Comparison of ENCODE assay signal across 8 cellular contexts in genomic region chr1:23959461-23960290, GRCh38. TPM values are rescaled to one million over a fixed set of nuclear protein-coding genes. Genes with fewer than 3 reads are reported as not detected.
DNase-seq lines count a peak whose midpoint lies in the region; ATAC-seq and TF ChIP-seq lines count a peak whose summit lies in the region.

Gene PNRC2 (plus strand): TSS chr1:23959828. CDS start chr1:23961458, 1,630 bp downstream.

- POLR2A ChIA-PET in PC-9 (lab: Charles Lee; ENCODE audit: unreplicated experiment) = interaction anchor here (0.6 to 1.3 kb wide), 5 partner anchors 9 to 360 kb away, joined by 3 to 8 read pairs (median 6); partner anchors contain the start of genes GRHL3 and SRSF10

- no peaks in the 10 kb centered on the region for H3K9me3 ChIP-seq in PC-9 (ENCODE audit: insufficient read depth, low read depth)
- H3K9me3 ChIP-seq in mucosa of rectum (ENCODE audit: control insufficient read depth in 2 of 2, low read length in 2 of 2) = no peaks in the 10 kb centered on the region

- H3K4me1 ChIP-seq in PC-9 (replicated peaks; ENCODE audit: insufficient read depth) (peaks cover 46% of the 10 kb centered on the region), mucosa of rectum (ENCODE audit: control insufficient read depth in 2 of 2, insufficient read depth in 2 of 2, low read length in 2 of 2) (peaks cover 15 to 25% of the 10 kb centered on the region in 2 donors)

- peak within 1 kb of the TSS; percentile 80 for H2AFZ ChIP-seq in PC-9

- CTCF ChIA-PET in PC-9 (lab: Charles Lee) = no interaction called here

- H3F3A ChIP-seq in PC-9 (ENCODE audit: insufficient read depth, low read depth) = peaks cover 47% of the 10 kb centered on the region

- H3K27ac ChIP-seq in PC-9 (peak within 1 kb of the TSS; percentile 91), epithelial cell of prostate (peak within 1 kb of the TSS; percentile 95), mucosa of rectum (ENCODE audit: low read depth in 2 of 2, low read length in 2 of 2) (peak within 1 kb of the TSS; percentile 99)

- peak within 1 kb of the TSS; percentile 97 for H3K4me2 ChIP-seq in PC-9

- H3K9me2 ChIP-seq in PC-9 (ENCODE audit: insufficient read depth) = no peaks in the 10 kb centered on the region

- no peak for TF ChIP-seq RAD21 in Ishikawa (IDR thresholded peaks at IDR 0.05; ENCODE audit: low read depth)

- peak within 1 kb of the TSS; percentile 97 for H3K4me3 ChIP-seq in PC-9
- H3K4me3 ChIP-seq in mucosa of rectum (ENCODE audit: low read length in 2 of 2) = peak within 1 kb of the TSS; percentile 75 to 97

- BruUV-seq in PC-9 (replicated peaks; lab: Mats Ljungman, UMichigan) = TSS peak; percentile 54

- H3K36me3 ChIP-seq in PC-9 (ENCODE audit: low read depth) = peaks cover 18% of the 10 kb centered on the region; the same call in 1 of the 2 replicates
- peaks cover 9 to 13% of the 10 kb centered on the region in 2 donors for H3K36me3 ChIP-seq in mucosa of rectum (ENCODE audit: control insufficient read depth in 2 of 2, insufficient read depth in 2 of 2, low read length in 2 of 2)

- DNase-seq in DMS 273 (lab: John Stamatoyannopoulos, UW; ENCODE audit: unreplicated experiment) = peak; percentile 98
- peak; percentile 83 to 96 for DNase-seq in PC-9
- peak; percentile 95 for DNase-seq in activated T-cell treated with anti-CD3 and anti-CD28 coated beads, Interleukin-2, amount 50 U/mL, for 1 hour
- peak; percentile 82 for DNase-seq in epithelial cell of prostate (ENCODE audit: low read depth, low spot score)
- DNase-seq in stimulated activated CD8-positive, alpha-beta memory T cell treated with anti-CD3 and anti-CD28 coated beads, Interleukin-4, amount 100 ng/mL, for 48 hours = peak; percentile 96

- peak within 1 kb of the TSS; percentile 98 to 99 for H3K9ac ChIP-seq in mucosa of rectum (ENCODE audit: low read depth in 1 of 2, low read length in 2 of 2)

- peak; percentile 73 for ATAC-seq in GM21576 (IDR thresholded peaks at IDR 0.05; ENCODE audit: unreplicated experiment)

- H4K20me1 ChIP-seq in PC-9 (ENCODE audit: insufficient read depth) = peaks cover 7% of the 10 kb centered on the region; the same call in 1 of the 2 replicates

- TF ChIP-seq CTCF in PC-9 (conservative IDR thresholded peaks at IDR 0.05) = no peak

- intact Hi-C loops in PC-9 (cut with micrococcal nuclease; ENCODE audit: unreplicated experiment) = loop anchor here (2.0 to 5.0 kb wide), 7 partner anchors 21 to 182 kb away; partner anchors contain the start of genes FUCA1, PITHD1 and SRSF10

- H3K79me2 ChIP-seq in PC-9 (ENCODE audit: low read depth) = peaks cover 24% of the 10 kb centered on the region

- peak; percentile 63; the same call in 1 of the 2 replicates for TF ChIP-seq EP300 in Ishikawa (IDR thresholded peaks at IDR 0.05; ENCODE audit: borderline replicate concordance)

- H3K27me3 ChIP-seq in PC-9 (ENCODE audit: insufficient read depth, low read depth) = no peaks in the 10 kb centered on the region
- H3K27me3 ChIP-seq in mucosa of rectum (ENCODE audit: control insufficient read depth in 2 of 2, insufficient read depth in 2 of 2, low read length in 2 of 2) = no peaks in the 10 kb centered on the region

TF ChIP-seq in Ishikawa, 13 proteins besides CTCF, POLR2A, EP300 and RAD21:
- TF ChIP-seq TCF12 (IDR thresholded peaks at IDR 0.05; ENCODE audit: low read depth) = no peak
- TF ChIP-seq TEAD4 (IDR thresholded peaks at IDR 0.05) = peak; percentile 51; the same call in 1 of the 2 replicates
- peak; percentile 58 for TF ChIP-seq EGR1 (IDR thresholded peaks at IDR 0.05)
- TF ChIP-seq FOXM1 (IDR thresholded peaks at IDR 0.05; ENCODE audit: borderline replicate concordance, low read depth) = peak; percentile 66; the same call in 1 of the 2 replicates
- TF ChIP-seq MAX (IDR thresholded peaks at IDR 0.05) = no peak
- no peak for TF ChIP-seq USF1 (IDR thresholded peaks at IDR 0.05)
- TF ChIP-seq CEBPB (IDR thresholded peaks at IDR 0.05) = no peak
- peak; percentile 44; the same call in 1 of the 2 replicates for TF ChIP-seq CREB1 (IDR thresholded peaks at IDR 0.05; ENCODE audit: low read depth)
- TF ChIP-seq NFIC (IDR thresholded peaks at IDR 0.05) = no peak
- peak; percentile 93 for TF ChIP-seq YY1 (IDR thresholded peaks at IDR 0.05; ENCODE audit: low read depth)
- TF ChIP-seq ZBTB7A (IDR thresholded peaks at IDR 0.05; ENCODE audit: low read depth) = no peak
- TF ChIP-seq TAF1 (IDR thresholded peaks at IDR 0.05; ENCODE audit: low read depth) = peak; percentile 98
- TF ChIP-seq REST (IDR thresholded peaks at IDR 0.05; ENCODE audit: low read depth) = 0 out of 2 replicates have a peak, but pooled peaks have one; percentile 12
TF ChIP-seq in Ishikawa: peak in this region for 7.

RNA-seq across cellular contexts. Expression of gene PNRC2, which starts in this region (rescaled TPM):
- 58.4 and 67.7 TPM in 2 replicates for total RNA-seq in PC-9 (2021)

Comparison
In these comparisons a context has a peak if more than half of its experiments do, and no peak if none do; other contexts are left out.
1. Peak in every context shown above with its lines: DNase-seq, ATAC-seq, H3K4me3 ChIP-seq and H3K27ac ChIP-seq.